ENCODE assay signal across 7 cellular contexts in genomic region chr13:29901714-29902631, GRCh38. TPM values are rescaled to one million over a fixed set of nuclear protein-coding genes. Genes with fewer than 3 reads are reported as not detected.
DNase-seq lines count a peak whose midpoint lies in the region; ATAC-seq and TF ChIP-seq lines count a peak whose summit lies in the region.

No MANE protein-coding gene starts in this region.

- intact Hi-C loops in mucosa of descending colon (cut with DNase I, micrococcal nuclease) = no loop called here

- peaks cover 40% of the 10 kb centered on the region for H3K4me1 ChIP-seq in mucosa of descending colon (ENCODE audit: low read depth)

- no peaks in the 10 kb centered on the region for H3K9me3 ChIP-seq in mucosa of descending colon

- peak; percentile 84 for DNase-seq in GM04504 (ENCODE audit: low read depth)
- DNase-seq in NCI-H524 (lab: John Stamatoyannopoulos, UW) = peak; percentile 27 to 61
- DNase-seq in amniotic epithelial cell (ENCODE audit: low read depth) = peak; percentile 99
- peak in 2 of 3 donors; percentile 47 to 61 for DNase-seq in mucosa of descending colon
- no peak for DNase-seq in NK-92 (lab: John Stamatoyannopoulos, UW; ENCODE audit: unreplicated experiment)

- peak; percentile 81 for ATAC-seq in mucosa of descending colon
- ATAC-seq in HG02588 (IDR thresholded peaks at IDR 0.05; ENCODE audit: unreplicated experiment) = no peak
- no peak for ATAC-seq in esophagus mucosa

- no peaks in the 10 kb centered on the region for H3K36me3 ChIP-seq in mucosa of descending colon (ENCODE audit: low read depth)

- TF ChIP-seq CTCF in mucosa of descending colon (IDR thresholded peaks at IDR 0.05) = no peak

- no peak overlapping the region for H3K4me3 ChIP-seq in mucosa of descending colon

RNA-seq across cellular contexts. Expression of gene UBL3, which starts 51.6 kb away (rescaled TPM):
- total RNA-seq in mucosa of descending colon (10 to 100 TPM; 40.4 to 58.1 (median 43.6) TPM), esophagus mucosa (22.4 TPM)
